Comparison of ENCODE assay signal across 22 cellular contexts in genomic region chr5:176612008-176612407, GRCh38. TPM values are rescaled to one million over a fixed set of nuclear protein-coding genes. Genes with fewer than 3 reads are reported as not detected.
DNase-seq lines count a peak whose midpoint lies in the region; ATAC-seq, FAIRE-seq and TF ChIP-seq lines count a peak whose summit lies in the region.
"Had no signal": no experiment of that assay in that cellular context is flagged by ENCODE, and none has a peak within 500 bp of the region (broad histone marks: within the 10 kb centered on the region; RNA-seq: fewer than 3 reads in every experiment).

No MANE protein-coding gene starts in this region.

- peaks cover 0 to 5% (median 0%) of the 10 kb centered on the region in 5 experiments for H3K9me3 Mint-ChIP-seq in brain
- no peaks in the 10 kb centered on the region for H3K9me3 Mint-ChIP-seq in type B pancreatic cell

- H3K4me2 ChIP-seq in HepG2 (ENCODE audit: low read depth, low read length) (no peak overlapping the region), mesenchymal stem cell (ENCODE audit: low read length, poor library complexity, severe bottlenecking) (no peak overlapping the region), smooth muscle cell (no peak overlapping the region)

- whole genome bisulfite sequencing in HepG2 (ENCODE audit: low lambda C conversion rate), result 20% methylated on average over 2 of the region's 6 CpGs
- WGBS in right lobe of liver (ENCODE audit: insufficient coverage, low coverage, low lambda C conversion rate, missing lambda C conversion rate), result 63% methylated on average over 6 of the region's 6 CpGs
- WGBS in mesenchymal stem cell, result 87% methylated on average over 6 of the region's 6 CpGs
- 94% methylated on average over 6 of the region's 6 CpGs for WGBS in smooth muscle cell (ENCODE audit: low lambda C conversion rate)

- DNase-seq in HepG2 (ENCODE audit: low spot score), result no peak
- DNase-seq in right lobe of liver, result no peak
- no peak for DNase-seq in mesenchymal stem cell
- DNase-seq in type B pancreatic cell (ENCODE audit: extremely low spot score, unreplicated experiment), result no peak
- DNase-seq in NCI-H1417 treated with DMSO at 0.1 percent for 48 hours (lab: John Stamatoyannopoulos, UW), result no peak
- DNase-seq in smooth muscle cell (lab: John Stamatoyannopoulos, UW; ENCODE audit: unreplicated experiment), result no peak
- DNase-seq: GF-D8, NCI-H1105 treated with DMSO at 0.1 percent for 48 hours, NCI-H1694, NCI-H2081 treated with DMSO at 0.1 percent for 48 hours, NCI-H2171 treated with DMSO at 0.1 percent for 48 hours, NCI-H524 treated with DMSO at 0.1 percent for 48 hours, NCI-H82 had no signal

- H3K36me3 ChIP-seq in HepG2 (replicated peaks in 1 of 2; ENCODE audit: control insufficient read depth in 1 of 2, insufficient read depth in 2 of 2, low read length in 2 of 2), result no peaks in the 10 kb centered on the region
- H3K36me3 ChIP-seq in right lobe of liver, result no peaks in the 10 kb centered on the region
- no peaks in the 10 kb centered on the region for H3K36me3 ChIP-seq in mesenchymal stem cell (ENCODE audit: control insufficient read depth in 1 of 2, insufficient read depth in 2 of 2, low read depth in 1 of 2, low read length in 2 of 2)
- no peaks in the 10 kb centered on the region for H3K36me3 ChIP-seq in smooth muscle cell (ENCODE audit: low read depth)
- H3K36me3 ChIP-seq: Peyer's patch had no signal

- no peak overlapping the region for H3K23ac ChIP-seq in mesenchymal stem cell (ENCODE audit: low read length in 2 of 2)

- H4K8ac ChIP-seq in mesenchymal stem cell (ENCODE audit: low read length), result no peak overlapping the region

- H3K27me3 Mint-ChIP-seq in brain (peaks cover 17% of the 10 kb centered on the region), type B pancreatic cell (peaks cover 65% of the 10 kb centered on the region)

- peaks cover 3% of the 10 kb centered on the region for H3F3A ChIP-seq in smooth muscle cell (ENCODE audit: low read depth)

- no peak overlapping the region for H3K18ac ChIP-seq in mesenchymal stem cell (ENCODE audit: low read depth in 1 of 2, low read length in 2 of 2)

- ATAC-seq in HepG2 (no peak), right lobe of liver (no peak), GM19023 (IDR thresholded peaks at IDR 0.05; ENCODE audit: unreplicated experiment) (no peak)

- no peaks in the 10 kb centered on the region for H3K9me3 ChIP-seq in HepG2 (ENCODE audit: low read length)
- no peaks in the 10 kb centered on the region for H3K9me3 ChIP-seq in right lobe of liver
- H3K9me3 ChIP-seq in mesenchymal stem cell (ENCODE audit: control insufficient read depth, low read length), result no peaks in the 10 kb centered on the region
- H3K9me3 ChIP-seq in smooth muscle cell (replicated peaks; ENCODE audit: low read depth), result no peaks in the 10 kb centered on the region
- H3K9me3 ChIP-seq: Peyer's patch had no signal

- H3K4ac ChIP-seq in mesenchymal stem cell (ENCODE audit: low read depth in 1 of 2, low read length in 2 of 2), result no peak overlapping the region

- no peaks in the 10 kb centered on the region for H3K79me2 ChIP-seq in HepG2 (ENCODE audit: insufficient read depth, low read length)
- H3K79me2 ChIP-seq in smooth muscle cell (ENCODE audit: low read depth), result no peaks in the 10 kb centered on the region

- intact Hi-C loops in HepG2 (cut with micrococcal nuclease; ENCODE audit: unreplicated experiment), result no loop called here
- intact Hi-C loops in right lobe of liver (cut with DNase I), result no loop called here

- H2AFZ ChIP-seq in HepG2 (ENCODE audit: low read length) (no peak overlapping the region), mesenchymal stem cell (ENCODE audit: low read depth, low read length) (no peak overlapping the region), smooth muscle cell (ENCODE audit: low read depth) (no peak overlapping the region)

- H3K36me3 Mint-ChIP-seq in brain (no peaks in the 10 kb centered on the region), type B pancreatic cell (no peaks in the 10 kb centered on the region)
- H3K36me3 Mint-ChIP-seq: IgD-negative memory B cell had no signal

- no peak for TF ChIP-seq CTCF in HepG2 (CRISPR knock-in tag; IDR thresholded peaks at IDR 0.05)
- no peak for TF ChIP-seq CTCF in right lobe of liver (IDR thresholded peaks at IDR 0.05)
- TF ChIP-seq CTCF in brain (conservative IDR thresholded peaks at IDR 0.05), result no peak
- TF ChIP-seq CTCF in type B pancreatic cell (conservative IDR thresholded peaks at IDR 0.05), result no peak
- no peak for TF ChIP-seq CTCF in smooth muscle cell (IDR thresholded peaks at IDR 0.05; ENCODE audit: borderline replicate concordance, insufficient read depth, poor library complexity, severe bottlenecking)

- no peak overlapping the region for H2BK120ac ChIP-seq in mesenchymal stem cell (ENCODE audit: low read depth, low read length)

- peak overlapping the region; percentile 31 for H4K91ac ChIP-seq in mesenchymal stem cell (ENCODE audit: low read length)

- H3K27ac ChIP-seq in HepG2 (ENCODE audit: extremely low read length, insufficient read depth, low read length), result no peak overlapping the region
- H3K27ac ChIP-seq in right lobe of liver, result no peak overlapping the region
- H3K27ac ChIP-seq in mesenchymal stem cell (ENCODE audit: low read length, poor library complexity, severe bottlenecking), result no peak overlapping the region
- H3K27ac ChIP-seq in smooth muscle cell (ENCODE audit: low read depth), result no peak overlapping the region
- H3K27ac ChIP-seq: C4-2B, Peyer's patch had no signal

- H3K4me3 Mint-ChIP-seq in brain, result peak overlapping the region; percentile 35 to 57 (median 41)
- peak overlapping the region; percentile 35 for H3K4me3 Mint-ChIP-seq in type B pancreatic cell

- no peak for TF ChIP-seq EP300 in HepG2 (IDR thresholded peaks at IDR 0.05; ENCODE audit: low read depth in 2 of 2, low read length in 2 of 2)
- TF ChIP-seq EP300 in HepG2 (CRISPR knock-in tag; IDR thresholded peaks at IDR 0.05; ENCODE audit: borderline replicate concordance), result no peak

- H3K27ac Mint-ChIP-seq in brain (peak overlapping the region; percentile 43 to 70 (median 58)), type B pancreatic cell (no peak overlapping the region)
- H3K27ac Mint-ChIP-seq: IgD-negative memory B cell had no signal

- H4K20me1 ChIP-seq in HepG2 (ENCODE audit: insufficient read depth, low read length), result no peaks in the 10 kb centered on the region
- H4K20me1 ChIP-seq in smooth muscle cell (ENCODE audit: low read depth), result no peaks in the 10 kb centered on the region

- no peak overlapping the region for H2BK12ac ChIP-seq in mesenchymal stem cell (ENCODE audit: low read length in 2 of 2)

- H3K4me3 ChIP-seq in HepG2 (replicated peaks in 1 of 3; ENCODE audit: insufficient read depth in 1 of 3, low read depth in 2 of 3, low read length in 3 of 3) (no peak overlapping the region), right lobe of liver (no peak overlapping the region), mesenchymal stem cell (ENCODE audit: insufficient read depth in 1 of 2, low read depth in 1 of 2, low read length in 2 of 2) (no peak overlapping the region), smooth muscle cell (no peak overlapping the region)
- H3K4me3 ChIP-seq: Peyer's patch had no signal

- peaks cover 9% of the 10 kb centered on the region for H3K79me1 ChIP-seq in mesenchymal stem cell (replicated peaks; ENCODE audit: low read length, poor library complexity, severe bottlenecking)

- BruUV-seq in HepG2 (replicated peaks; lab: Mats Ljungman, UMichigan), result no TSS peak

- no peak for TF ChIP-seq RAD21 in HepG2 (CRISPR knock-in tag; IDR thresholded peaks at IDR 0.05)

- in situ Hi-C loops in HepG2 (cut with HindIII; ENCODE audit: extremely low pct_ligation_motif_present, low pct_unique_long_range_greater_than_20kb), result no loop called here

- H3K9ac ChIP-seq in HepG2 (ENCODE audit: insufficient read depth, low read depth, low read length), result no peak overlapping the region
- no peak overlapping the region for H3K9ac ChIP-seq in mesenchymal stem cell (ENCODE audit: low read length)
- no peak overlapping the region for H3K9ac ChIP-seq in smooth muscle cell (ENCODE audit: low read depth)

- no peak overlapping the region for H2BK5ac ChIP-seq in mesenchymal stem cell (ENCODE audit: low read depth, low read length, poor library complexity, severe bottlenecking)

- no peak for FAIRE-seq in HepG2 (lab: Jason Lieb, UNC)
- FAIRE-seq: H54, HTR-8/SVneo had no signal

- POLR2A ChIA-PET in HepG2 (lab: Yijun Ruan, JAX), result no interaction called here

- H3K4me1 Mint-ChIP-seq in brain (peaks cover 82% of the 10 kb centered on the region), type B pancreatic cell (ENCODE audit: unreplicated experiment) (peaks cover 7% of the 10 kb centered on the region)

- H2AK5ac ChIP-seq in mesenchymal stem cell (ENCODE audit: low read length, severe bottlenecking), result no peak overlapping the region

- peaks cover under 1 to 6% of the 10 kb centered on the region in 2 experiments; a peak in 3 of 5 replicates for H3K27me3 ChIP-seq in HepG2 (ENCODE audit: control insufficient read depth in 1 of 2, insufficient read depth in 2 of 2, low read length in 2 of 2)
- H3K27me3 ChIP-seq in right lobe of liver, result no peaks in the 10 kb centered on the region
- H3K27me3 ChIP-seq in mesenchymal stem cell (ENCODE audit: control insufficient read depth in 1 of 2, insufficient read depth in 1 of 2, low read length in 2 of 2), result no peaks in the 10 kb centered on the region
- peaks cover 12% of the 10 kb centered on the region for H3K27me3 ChIP-seq in smooth muscle cell (ENCODE audit: low read depth)
- H3K27me3 ChIP-seq: Peyer's patch had no signal

- no peak overlapping the region for H2BK15ac ChIP-seq in mesenchymal stem cell (ENCODE audit: low read depth, poor library complexity, severe bottlenecking)

- CTCF ChIA-PET in HepG2 (lab: Yijun Ruan, JAX; ENCODE audit: low intra/inter-chr PET ratio, low total read pairs), result no interaction called here

- no peak overlapping the region for H3K14ac ChIP-seq in mesenchymal stem cell (ENCODE audit: low read length in 2 of 2)

- TF ChIP-seq POLR2A in HepG2 (IDR thresholded peaks at IDR 0.05; ENCODE audit: insufficient read depth in 1 of 2, low read depth in 2 of 2, low read length in 2 of 2), result no peak
- TF ChIP-seq POLR2A in right lobe of liver (IDR thresholded peaks at IDR 0.05), result no peak

- H3K4me1 ChIP-seq in HepG2 (ENCODE audit: insufficient read depth, low read length) (peaks cover 7% of the 10 kb centered on the region), right lobe of liver (peaks cover 0 to 5% (median 2%) of the 10 kb centered on the region in 4 donors), mesenchymal stem cell (ENCODE audit: control insufficient read depth, insufficient read depth, low read depth, low read length) (peaks cover 47% of the 10 kb centered on the region), smooth muscle cell (ENCODE audit: low read depth) (no peaks in the 10 kb centered on the region)

RNA-seq across cellular contexts. Expression of gene GPRIN1, which starts 2.1 kb away (rescaled TPM):
- 2.0 and 2.1 TPM in 2 replicates for total RNA-seq in HepG2 (2016; rRNA removed; fragmentation: Illumina TruSeq; extraction: Trizol)
- total RNA-seq in HepG2 (2016; cell fraction: cytosol; rRNA removed; fragmentation: Illumina TruSeq; extraction: Trizol; ENCODE audit: low read depth), result 0.20 and 0.26 TPM in 2 replicates
- 1.6 and 2.0 TPM in 2 replicates for total RNA-seq in HepG2 (2016; cell fraction: insoluble cytoplasmic fraction; rRNA removed; fragmentation: Illumina TruSeq; extraction: Trizol)
- 0.71 and 0.79 TPM in 2 replicates for total RNA-seq in HepG2 (2016; cell fraction: membrane; rRNA removed; fragmentation: Illumina TruSeq; extraction: Trizol)
- 1.4 and 1.8 TPM in 2 replicates for total RNA-seq in HepG2 (2016; cell fraction: nucleus; rRNA removed; fragmentation: Illumina TruSeq; extraction: Trizol)
- polyA plus RNA-seq in HepG2 (2011; rRNA removed), result 0.32 and 0.56 TPM in 2 replicates
- polyA plus RNA-seq in HepG2 (2011; cell fraction: cytosol; rRNA removed), result 0.31 and 0.34 TPM in 2 replicates
- 0.50 and 0.62 TPM in 2 replicates for polyA plus RNA-seq in HepG2 (2011; cell fraction: nucleus; rRNA removed)
- polyA plus RNA-seq in HepG2 (2012), result 0.59 and 0.60 TPM in 2 replicates
- polyA plus RNA-seq in HepG2 (2016; cell fraction: cytosol; fragmentation: Illumina TruSeq; extraction: Trizol; ENCODE audit: low read depth), result 0.09 TPM in 2 replicates
- polyA plus RNA-seq in HepG2 (2016; cell fraction: insoluble cytoplasmic fraction; fragmentation: Illumina TruSeq; extraction: Trizol; ENCODE audit: low read depth), result 1.4 and 1.7 TPM in 2 replicates
- polyA plus RNA-seq in HepG2 (2016; cell fraction: membrane; fragmentation: Illumina TruSeq; extraction: Trizol; ENCODE audit: low read depth), result 0.34 and 0.43 TPM in 2 replicates
- 1.1 and 1.6 TPM in 2 replicates for polyA plus RNA-seq in HepG2 (2016; cell fraction: nucleus; fragmentation: Illumina TruSeq; extraction: Trizol; ENCODE audit: insufficient read depth, low read depth)
- polyA minus RNA-seq in HepG2 (2011; rRNA and poly(A)+ RNA removed; ENCODE audit: low replicate concordance), result 0.62 and 3.2 TPM in 2 replicates
- polyA minus RNA-seq in HepG2 (2011; cell fraction: cytosol; rRNA and poly(A)+ RNA removed), result 0.70 and 0.99 TPM in 2 replicates
- polyA minus RNA-seq in HepG2 (2011; cell fraction: nucleus; rRNA and poly(A)+ RNA removed), result 0.87 and 0.90 TPM in 2 replicates
- total RNA-seq in right lobe of liver, result under 1 TPM; 0.05 to 0.99 (median 0.30) TPM
- polyA plus RNA-seq in brain (ENCODE audit: insufficient read depth, low read depth, low replicate concordance), result 86.4 TPM
- 5.0 TPM for polyA plus RNA-seq in mesenchymal stem cell (2013, experiment 1 of 2)
- 4.9 TPM for polyA plus RNA-seq in mesenchymal stem cell (2013, experiment 2 of 2)
- 3.3 and 6.0 TPM in 2 replicates for total RNA-seq in type B pancreatic cell (ENCODE audit: low replicate concordance)
- 0.63 and 3.6 TPM in 2 replicates for total RNA-seq in smooth muscle cell
- polyA plus RNA-seq in smooth muscle cell, result 2.1 and 5.0 TPM in 2 replicates

RNA-seq across cellular contexts. Expression of gene SNCB, which starts 18.3 kb away (rescaled TPM):
- not detected in 2 replicates for total RNA-seq in HepG2 (2016; rRNA removed; fragmentation: Illumina TruSeq; extraction: Trizol)
- total RNA-seq in HepG2 (2016; cell fraction: cytosol; rRNA removed; fragmentation: Illumina TruSeq; extraction: Trizol; ENCODE audit: low read depth), result not detected in 2 replicates
- not detected in 2 replicates for total RNA-seq in HepG2 (2016; cell fraction: insoluble cytoplasmic fraction; rRNA removed; fragmentation: Illumina TruSeq; extraction: Trizol)
- total RNA-seq in HepG2 (2016; cell fraction: membrane; rRNA removed; fragmentation: Illumina TruSeq; extraction: Trizol), result not detected in 2 replicates
- not detected in 2 replicates for total RNA-seq in HepG2 (2016; cell fraction: nucleus; rRNA removed; fragmentation: Illumina TruSeq; extraction: Trizol)
- polyA plus RNA-seq in HepG2 (2011; rRNA removed), result not detected in 2 replicates
- polyA plus RNA-seq in HepG2 (2011; cell fraction: cytosol; rRNA removed), result not detected in 2 replicates
- polyA plus RNA-seq in HepG2 (2011; cell fraction: nucleus; rRNA removed), result not detected in 2 replicates
- polyA plus RNA-seq in HepG2 (2012), result not detected in 2 replicates
- not detected in 2 replicates for polyA plus RNA-seq in HepG2 (2016; cell fraction: cytosol; fragmentation: Illumina TruSeq; extraction: Trizol; ENCODE audit: low read depth)
- polyA plus RNA-seq in HepG2 (2016; cell fraction: insoluble cytoplasmic fraction; fragmentation: Illumina TruSeq; extraction: Trizol; ENCODE audit: low read depth), result not detected in 2 replicates
- polyA plus RNA-seq in HepG2 (2016; cell fraction: membrane; fragmentation: Illumina TruSeq; extraction: Trizol; ENCODE audit: low read depth), result not detected in 2 replicates
- not detected in 2 replicates for polyA plus RNA-seq in HepG2 (2016; cell fraction: nucleus; fragmentation: Illumina TruSeq; extraction: Trizol; ENCODE audit: insufficient read depth, low read depth)
- polyA minus RNA-seq in HepG2 (2011; rRNA and poly(A)+ RNA removed; ENCODE audit: low replicate concordance), result not detected in 2 replicates
- not detected in 2 replicates for polyA minus RNA-seq in HepG2 (2011; cell fraction: cytosol; rRNA and poly(A)+ RNA removed)
- not detected in 2 replicates for polyA minus RNA-seq in HepG2 (2011; cell fraction: nucleus; rRNA and poly(A)+ RNA removed)
- not detected for total RNA-seq in right lobe of liver
- polyA plus RNA-seq in brain (ENCODE audit: insufficient read depth, low read depth, low replicate concordance), result 258 TPM
- 1.0 TPM for polyA plus RNA-seq in mesenchymal stem cell (2013, experiment 1 of 2)
- polyA plus RNA-seq in mesenchymal stem cell (2013, experiment 2 of 2), result 1.0 TPM
- 0.97 TPM in 1 of 2 replicates, not detected in the other for total RNA-seq in type B pancreatic cell (ENCODE audit: low replicate concordance)
- 0.45 TPM in 1 of 2 replicates, not detected in the other for total RNA-seq in smooth muscle cell
- 0.55 and 0.71 TPM in 2 replicates for polyA plus RNA-seq in smooth muscle cell
- total RNA-seq: A172, Peyer's patch had no signal
- polyA plus RNA-seq: IgD-negative memory B cell had no signal

RNA-seq across cellular contexts. Expression of gene EIF4E1B, which starts 18.5 kb away (rescaled TPM):
- total RNA-seq in HepG2 (2016; rRNA removed; fragmentation: Illumina TruSeq; extraction: Trizol), result not detected in 2 replicates
- not detected in 2 replicates for total RNA-seq in HepG2 (2016; cell fraction: cytosol; rRNA removed; fragmentation: Illumina TruSeq; extraction: Trizol; ENCODE audit: low read depth)
- total RNA-seq in HepG2 (2016; cell fraction: insoluble cytoplasmic fraction; rRNA removed; fragmentation: Illumina TruSeq; extraction: Trizol), result not detected in 2 replicates
- total RNA-seq in HepG2 (2016; cell fraction: membrane; rRNA removed; fragmentation: Illumina TruSeq; extraction: Trizol), result not detected in 2 replicates
- total RNA-seq in HepG2 (2016; cell fraction: nucleus; rRNA removed; fragmentation: Illumina TruSeq; extraction: Trizol), result not detected in 2 replicates
- not detected in 2 replicates for polyA plus RNA-seq in HepG2 (2011; rRNA removed)
- polyA plus RNA-seq in HepG2 (2011; cell fraction: cytosol; rRNA removed), result not detected in 2 replicates
- not detected in 2 replicates for polyA plus RNA-seq in HepG2 (2011; cell fraction: nucleus; rRNA removed)
- polyA plus RNA-seq in HepG2 (2012), result not detected in 2 replicates
- not detected in 2 replicates for polyA plus RNA-seq in HepG2 (2016; cell fraction: cytosol; fragmentation: Illumina TruSeq; extraction: Trizol; ENCODE audit: low read depth)
- polyA plus RNA-seq in HepG2 (2016; cell fraction: insoluble cytoplasmic fraction; fragmentation: Illumina TruSeq; extraction: Trizol; ENCODE audit: low read depth), result not detected in 2 replicates
- not detected in 2 replicates for polyA plus RNA-seq in HepG2 (2016; cell fraction: membrane; fragmentation: Illumina TruSeq; extraction: Trizol; ENCODE audit: low read depth)
- polyA plus RNA-seq in HepG2 (2016; cell fraction: nucleus; fragmentation: Illumina TruSeq; extraction: Trizol; ENCODE audit: insufficient read depth, low read depth), result not detected in 2 replicates
- 0.07 TPM in 1 of 2 replicates, not detected in the other for polyA minus RNA-seq in HepG2 (2011; rRNA and poly(A)+ RNA removed; ENCODE audit: low replicate concordance)
- not detected in 2 replicates for polyA minus RNA-seq in HepG2 (2011; cell fraction: cytosol; rRNA and poly(A)+ RNA removed)
- polyA minus RNA-seq in HepG2 (2011; cell fraction: nucleus; rRNA and poly(A)+ RNA removed), result not detected in 2 replicates
- total RNA-seq in right lobe of liver, result not detected
- 0.81 TPM for polyA plus RNA-seq in brain (ENCODE audit: insufficient read depth, low read depth, low replicate concordance)
- not detected for polyA plus RNA-seq in mesenchymal stem cell (2013, experiment 1 of 2)
- not detected for polyA plus RNA-seq in mesenchymal stem cell (2013, experiment 2 of 2)
- total RNA-seq in type B pancreatic cell (ENCODE audit: low replicate concordance), result not detected in 2 replicates
- total RNA-seq in smooth muscle cell, result not detected in 2 replicates
- not detected in 2 replicates for polyA plus RNA-seq in smooth muscle cell
- total RNA-seq: A172, Peyer's patch had no signal
- polyA plus RNA-seq: AG04450, IgD-negative memory B cell had no signal

RNA-seq across cellular contexts. Expression of gene TSPAN17, which starts 35.3 kb away (rescaled TPM):
- total RNA-seq in HepG2 (2016; rRNA removed; fragmentation: Illumina TruSeq; extraction: Trizol) (10.1 and 11.5 TPM in 2 replicates), right lobe of liver (10 to 100 TPM; 10.9 to 20.8 (median 13.6) TPM), type B pancreatic cell (ENCODE audit: low replicate concordance) (36.9 and 45.9 TPM in 2 replicates), smooth muscle cell (31.0 and 35.9 TPM in 2 replicates)
- total RNA-seq in HepG2 (2016; cell fraction: cytosol; rRNA removed; fragmentation: Illumina TruSeq; extraction: Trizol; ENCODE audit: low read depth), result 14.4 and 15.0 TPM in 2 replicates
- total RNA-seq in HepG2 (2016; cell fraction: insoluble cytoplasmic fraction; rRNA removed; fragmentation: Illumina TruSeq; extraction: Trizol), result 9.9 and 11.9 TPM in 2 replicates
- 28.4 and 30.1 TPM in 2 replicates for total RNA-seq in HepG2 (2016; cell fraction: membrane; rRNA removed; fragmentation: Illumina TruSeq; extraction: Trizol)
- total RNA-seq in HepG2 (2016; cell fraction: nucleus; rRNA removed; fragmentation: Illumina TruSeq; extraction: Trizol), result 6.7 and 8.6 TPM in 2 replicates
- polyA plus RNA-seq in HepG2 (2011; rRNA removed) (15.0 and 20.0 TPM in 2 replicates), brain (ENCODE audit: insufficient read depth, low read depth, low replicate concordance) (24.8 TPM), smooth muscle cell (29.7 and 34.4 TPM in 2 replicates)
- polyA plus RNA-seq in HepG2 (2011; cell fraction: cytosol; rRNA removed), result 14.6 and 15.9 TPM in 2 replicates
- 34.5 and 40.1 TPM in 2 replicates for polyA plus RNA-seq in HepG2 (2011; cell fraction: nucleus; rRNA removed)
- polyA plus RNA-seq in HepG2 (2012), result 7.5 and 9.2 TPM in 2 replicates
- 20.7 and 22.9 TPM in 2 replicates for polyA plus RNA-seq in HepG2 (2016; cell fraction: cytosol; fragmentation: Illumina TruSeq; extraction: Trizol; ENCODE audit: low read depth)
- 11.8 and 14.9 TPM in 2 replicates for polyA plus RNA-seq in HepG2 (2016; cell fraction: insoluble cytoplasmic fraction; fragmentation: Illumina TruSeq; extraction: Trizol; ENCODE audit: low read depth)
- 32.1 and 34.7 TPM in 2 replicates for polyA plus RNA-seq in HepG2 (2016; cell fraction: membrane; fragmentation: Illumina TruSeq; extraction: Trizol; ENCODE audit: low read depth)
- 17.6 and 18.4 TPM in 2 replicates for polyA plus RNA-seq in HepG2 (2016; cell fraction: nucleus; fragmentation: Illumina TruSeq; extraction: Trizol; ENCODE audit: insufficient read depth, low read depth)
- 26.2 and 35.2 TPM in 2 replicates for polyA minus RNA-seq in HepG2 (2011; rRNA and poly(A)+ RNA removed; ENCODE audit: low replicate concordance)
- 9.8 and 12.6 TPM in 2 replicates for polyA minus RNA-seq in HepG2 (2011; cell fraction: cytosol; rRNA and poly(A)+ RNA removed)
- 6.7 and 8.6 TPM in 2 replicates for polyA minus RNA-seq in HepG2 (2011; cell fraction: nucleus; rRNA and poly(A)+ RNA removed)
- 37.2 TPM for polyA plus RNA-seq in mesenchymal stem cell (2013, experiment 1 of 2)
- 39.4 TPM for polyA plus RNA-seq in mesenchymal stem cell (2013, experiment 2 of 2)
